Comparison of ENCODE assay signal across 8 cellular contexts in genomic region chr16:3879887-3880564, GRCh38. TPM values are rescaled to one million over a fixed set of nuclear protein-coding genes. Genes with fewer than 3 reads are reported as not detected.
DNase-seq lines count a peak whose midpoint lies in the region; ATAC-seq and TF ChIP-seq lines count a peak whose summit lies in the region.

No MANE protein-coding gene starts in this region.

- peaks cover 29% of the 10 kb centered on the region for H3K36me3 Mint-ChIP-seq in activated CD8-positive, alpha-beta T cell treated with anti-CD3 and anti-CD28 coated beads for 36 hours (ENCODE audit: low read depth)
- H3K36me3 Mint-ChIP-seq in effector memory CD8-positive, alpha-beta T cell (ENCODE audit: insufficient read depth), result peaks cover 33% of the 10 kb centered on the region

- ATAC-seq in activated CD8-positive, alpha-beta T cell treated with anti-CD3 and anti-CD28 coated beads for 36 hours, result peak; percentile 54
- peak; percentile 70 for ATAC-seq in effector memory CD8-positive, alpha-beta T cell (replicated peaks)

- H3K27ac Mint-ChIP-seq in activated CD8-positive, alpha-beta T cell treated with anti-CD3 and anti-CD28 coated beads for 36 hours, result no peak overlapping the region
- peak overlapping the region in 1 of 2 donors; percentile 32 for H3K27ac Mint-ChIP-seq in effector memory CD8-positive, alpha-beta T cell

- POLR2A ChIA-PET in HEK293T (lab: Yijun Ruan, JAX), result interaction anchor here (0.7 to 1.7 kb wide), 7 partner anchors 17 to 395 kb away, joined by 3 to 5 read pairs (median 3); no protein-coding TSS in a partner anchor
- POLR2A ChIA-PET in activated CD8-positive, alpha-beta T cell treated with anti-CD3 and anti-CD28 coated beads for 36 hours (lab: Charles Lee), result interaction anchor here (0.7 to 2.5 kb wide), 8 partner anchors 9 to 373 kb away, joined by 3 to 7 read pairs (median 5); partner anchors contain the start of gene TRAP1

- H3K4me3 Mint-ChIP-seq in activated CD8-positive, alpha-beta T cell treated with anti-CD3 and anti-CD28 coated beads for 36 hours, result peak overlapping the region; percentile 84
- H3K4me3 Mint-ChIP-seq in effector memory CD8-positive, alpha-beta T cell, result peak overlapping the region; percentile 86 to 87

- peaks cover 2% of the 10 kb centered on the region for H3K27me3 Mint-ChIP-seq in activated CD8-positive, alpha-beta T cell treated with anti-CD3 and anti-CD28 coated beads for 36 hours
- peaks cover 0 to 25% of the 10 kb centered on the region in 2 donors for H3K27me3 Mint-ChIP-seq in effector memory CD8-positive, alpha-beta T cell

- CTCF ChIA-PET in HEK293T (lab: Yijun Ruan, JAX), result interaction anchor here (0.7 kb wide), 1 partner anchor 148 kb away, joined by 3 read pairs; no protein-coding TSS in a partner anchor
- CTCF ChIA-PET in activated CD8-positive, alpha-beta T cell treated with anti-CD3 and anti-CD28 coated beads for 36 hours (lab: Charles Lee), result interaction anchor here (1.0 to 3.0 kb wide), 3 partner anchors 13 to 190 kb away, joined by 3 to 18 read pairs (median 11); no protein-coding TSS in a partner anchor

- DNase-seq in HEK293T (ENCODE audit: extremely low spot score), result peak; percentile 74
- peak; percentile 27 to 61 for DNase-seq in NCI-H1930 (lab: John Stamatoyannopoulos, UW)
- peak; percentile 80 for DNase-seq in activated CD8-positive, alpha-beta T cell treated with anti-CD3 and anti-CD28 coated beads for 36 hours
- DNase-seq in effector memory CD8-positive, alpha-beta T cell, result peak; percentile 59 to 69 (median 68)
- peak; percentile 93 for DNase-seq in mesenteric fat pad (ENCODE audit: low spot score)
- peak; percentile 52 to 57 for DNase-seq in stimulated activated CD8-positive, alpha-beta memory T cell treated with anti-CD3 and anti-CD28 coated beads, Interleukin-2, amount 100 ng/mL, for 1 hour (ENCODE audit: low read depth in 2 of 2)
- no peak for DNase-seq in SW 1271 (lab: John Stamatoyannopoulos, UW)

- TF ChIP-seq CTCF in GM12873 (IDR thresholded peaks at IDR 0.05; ENCODE audit: insufficient read depth, low read depth, low read length, missing control alignments), result peak; percentile 34
- no peak for TF ChIP-seq CTCF in activated CD8-positive, alpha-beta T cell treated with anti-CD3 and anti-CD28 coated beads for 36 hours (IDR thresholded peaks at IDR 0.05)

- H3K4me1 Mint-ChIP-seq in activated CD8-positive, alpha-beta T cell treated with anti-CD3 and anti-CD28 coated beads for 36 hours (ENCODE audit: low read depth), result peaks cover 39% of the 10 kb centered on the region
- H3K4me1 Mint-ChIP-seq in effector memory CD8-positive, alpha-beta T cell (ENCODE audit: low read depth in 2 of 2), result peaks cover 44 to 52% of the 10 kb centered on the region in 2 donors

- H3K9me3 Mint-ChIP-seq in activated CD8-positive, alpha-beta T cell treated with anti-CD3 and anti-CD28 coated beads for 36 hours, result no peaks in the 10 kb centered on the region
- H3K9me3 Mint-ChIP-seq in effector memory CD8-positive, alpha-beta T cell, result no peaks in the 10 kb centered on the region

- intact Hi-C loops in activated CD8-positive, alpha-beta T cell treated with anti-CD3 and anti-CD28 coated beads for 36 hours (cut with micrococcal nuclease), result loop anchor here (10.0 kb wide), 1 partner anchor 185 kb away; no protein-coding TSS in a partner anchor

TF ChIP-seq in HEK293T, 16 proteins besides CTCF, POLR2A, EP300 and RAD21:
- TF ChIP-seq SUZ12 (IDR thresholded peaks at IDR 0.05) (no peak), ARNT (IDR thresholded peaks at IDR 0.05) (no peak), BHLHE40 (IDR thresholded peaks at IDR 0.05; ENCODE audit: borderline replicate concordance) (no peak), ELF4 (IDR thresholded peaks at IDR 0.05) (no peak), CTBP1 (IDR thresholded peaks at IDR 0.05; ENCODE audit: borderline replicate concordance) (no peak), L3MBTL2 (conservative IDR thresholded peaks at IDR 0.05) (no peak), PKNOX1 (IDR thresholded peaks at IDR 0.05) (no peak), FOXA1 (IDR thresholded peaks at IDR 0.05) (no peak), FOXM1 (IDR thresholded peaks at IDR 0.05; ENCODE audit: borderline replicate concordance) (no peak), FOXK2 (IDR thresholded peaks at IDR 0.05) (no peak)

RNA-seq across cellular contexts. Expression of gene CREBBP, which starts 0.5 kb away (rescaled TPM):
- 10 to 100 TPM; 27.9 to 33.5 TPM for total RNA-seq in activated CD8-positive, alpha-beta T cell treated with anti-CD3 and anti-CD28 coated beads for 36 hours
- total RNA-seq in mesenteric fat pad, result 67.0 TPM

Comparison
In these comparisons a context has a peak if more than half of its experiments do, and no peak if none do; other contexts are left out.
1. DNase-seq: peak in HEK293T (single experiment), NCI-H1930 (2 of 2), activated CD8-positive, alpha-beta T cell treated with anti-CD3 and anti-CD28 coated beads for 36 hours (single experiment), effector memory CD8-positive, alpha-beta T cell (3 of 3), mesenteric fat pad (single experiment) and stimulated activated CD8-positive, alpha-beta memory T cell treated with anti-CD3 and anti-CD28 coated beads, Interleukin-2, amount 100 ng/mL, for 1 hour (2 of 2); none in SW 1271 (0 of 2).